ENCODE assay signal across 11 cellular contexts in the genomic region with DNA sequence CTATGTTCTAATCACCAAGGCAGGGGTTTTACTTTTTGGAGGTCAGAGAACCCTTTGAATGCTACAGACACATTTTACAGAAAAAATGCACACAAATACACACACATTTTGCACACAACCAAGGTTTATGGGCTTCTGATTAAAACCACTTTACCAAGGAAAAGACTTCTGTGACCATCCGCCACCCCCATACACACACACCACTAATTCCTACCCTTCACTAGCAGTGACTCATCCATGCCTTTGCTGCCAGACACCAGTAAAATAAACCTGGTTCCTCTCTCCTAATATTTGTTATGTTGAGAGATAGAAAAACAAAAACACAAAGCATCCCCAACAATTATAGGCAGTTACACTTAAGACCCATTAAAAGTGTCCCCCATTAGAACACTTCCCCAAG. TPM values are rescaled to one million over a fixed set of nuclear protein-coding genes. Genes with fewer than 3 reads are reported as not detected.
DNase-seq lines count a peak whose midpoint lies in the region; ATAC-seq lines count a peak whose summit lies in the region.
"Had no signal": no experiment of that assay in that cellular context is flagged by ENCODE, and none has a peak within 500 bp of the region (broad histone marks: within the 10 kb centered on the region; RNA-seq: fewer than 3 reads in every experiment).

No MANE protein-coding gene starts in this region.

- DNase-seq in EL (peak; percentile 62), MG63 (peak; percentile 74), astrocyte of the hippocampus (ENCODE audit: low read depth, low spot score) (peak; percentile 64), myocyte (ENCODE audit: low read depth) (peak; percentile 25), C1 segment of cervical spinal cord (lab: John Stamatoyannopoulos, UW) (no peak), Right ventricle myocardium inferior (ENCODE audit: missing footprints) (no peak)
- DNase-seq: H7; naive thymus-derived CD4-positive, alpha-beta T cell; NCI-H1694 treated with DMSO at 0.1 percent for 48 hours had no signal

- ATAC-seq in GM21447 (IDR thresholded peaks at IDR 0.05; ENCODE audit: unreplicated experiment) (no peak), Right ventricle myocardium inferior (no peak)
- ATAC-seq: naive thymus-derived CD4-positive, alpha-beta T cell had no signal

- H3K9me3 ChIP-seq in MG63: no peaks in the 10 kb centered on the region

- no peaks in the 10 kb centered on the region for H3K27me3 ChIP-seq in MG63

- no peak overlapping the region for H3K4me3 ChIP-seq in MG63

- no peaks in the 10 kb centered on the region for H3K36me3 ChIP-seq in MG63

- intact Hi-C loops in Right ventricle myocardium inferior (cut with DNase I): no loop called here

RNA-seq across cellular contexts. Expression of a gene that starts 12.9 kb away (rescaled TPM):
- total RNA-seq in MG63 (2014; rRNA removed; shearing (Covaris generic); ENCODE audit: low replicate concordance): 4.1 and 4.6 TPM in 2 replicates
- total RNA-seq in myocyte: 3.3 and 3.7 TPM in 2 replicates
- polyA plus RNA-seq in myocyte (2012): 3.7 TPM
- 2.4 TPM for total RNA-seq in Right ventricle myocardium inferior

RNA-seq across cellular contexts. Expression of a gene that starts 51.1 kb away (rescaled TPM):
- not detected in 2 replicates for total RNA-seq in MG63 (2014; rRNA removed; shearing (Covaris generic); ENCODE audit: low replicate concordance)
- total RNA-seq in myocyte: not detected in 2 replicates
- 0.08 TPM for polyA plus RNA-seq in myocyte (2012)
- not detected for total RNA-seq in Right ventricle myocardium inferior
- total RNA-seq: H7, HT-29 had no signal

Comparison
In these comparisons a context has a peak if more than half of its experiments do, and no peak if none do; other contexts are left out.
1. DNase-seq: peak in EL (single experiment), MG63 (single experiment), astrocyte of the hippocampus (single experiment) and myocyte (single experiment); none in C1 segment of cervical spinal cord (0 of 14) and Right ventricle myocardium inferior (single experiment).